ENCODE assay signal across 8 cellular contexts in the genomic region with DNA sequence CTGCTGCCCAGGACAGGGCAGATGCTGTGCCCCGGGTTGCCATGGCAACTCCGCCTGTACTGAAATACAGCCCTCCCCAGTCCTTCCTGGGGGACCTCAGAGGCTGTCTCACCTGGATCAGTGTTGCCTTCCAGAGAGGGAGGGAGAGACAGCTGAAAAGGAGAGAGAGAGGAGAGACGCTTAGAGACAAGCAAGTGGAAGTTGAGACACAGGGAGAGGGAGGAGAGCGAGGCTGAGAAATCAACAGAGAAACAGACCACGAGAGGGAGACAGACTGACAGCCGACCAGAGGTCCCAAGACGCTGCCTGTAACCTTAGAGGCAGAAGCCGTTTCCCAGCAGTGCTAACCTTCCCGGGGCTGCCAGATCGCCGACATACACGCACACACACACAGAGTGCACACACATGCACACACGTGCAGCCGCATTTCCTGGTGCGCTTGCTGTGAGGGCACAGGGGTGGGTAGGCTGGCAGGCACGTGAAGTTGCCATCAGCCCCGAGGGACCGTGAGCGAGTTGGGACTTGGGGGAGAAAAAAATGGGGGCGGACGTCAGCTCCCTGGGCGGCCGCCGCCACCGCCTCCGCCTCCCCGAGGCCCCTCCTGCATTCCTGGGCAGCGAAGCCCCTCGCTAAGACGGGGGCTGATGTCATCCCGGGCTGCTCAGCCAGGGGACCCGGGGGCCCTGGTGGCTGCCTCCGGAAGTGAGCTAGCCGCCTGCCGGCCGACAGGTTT.
DNase-seq lines count a peak whose midpoint lies in the region; ATAC-seq and TF ChIP-seq lines count a peak whose summit lies in the region.

No MANE protein-coding gene starts in this region.

- no peaks in the 10 kb centered on the region for H3K27me3 ChIP-seq in effector memory CD4-positive, alpha-beta T cell (replicated peaks; ENCODE audit: control insufficient read depth, insufficient read depth, low read length, poor library complexity, severe bottlenecking)

- DNase-seq in CD1c-positive myeloid dendritic cell (ENCODE audit: extremely low spot score) (peak; percentile 18), HFF-Myc (ENCODE audit: extremely low read depth, low read depth) (peak; percentile 42), NCI-H748 treated with DMSO at 0.1 percent for 48 hours (lab: John Stamatoyannopoulos, UW) (peak; percentile 27), lung microvascular endothelial cell (ENCODE audit: low read depth in 2 of 2) (peak; percentile 91)
- peak; percentile 1 to 8 for DNase-seq in activated CD8-positive, alpha-beta memory T cell treated with anti-CD3 and anti-CD28 coated beads for 4 hours (ENCODE audit: low read depth in 2 of 2)
- DNase-seq in effector memory CD4-positive, alpha-beta T cell, result peak in 2 of 3 donors; percentile 8 to 14
- peak; percentile 13 to 46 (median 26) for DNase-seq in stimulated activated CD4-positive, alpha-beta T cell treated with anti-CD3 and anti-CD28 coated beads, TNF-alpha, amount 100 ng/mL, for 24 hours (ENCODE audit: low read depth in 3 of 3)

- peaks cover 10% of the 10 kb centered on the region for H3K4me1 ChIP-seq in effector memory CD4-positive, alpha-beta T cell (ENCODE audit: control insufficient read depth, insufficient read depth, low read length, poor library complexity, severe bottlenecking)

- no peak for ATAC-seq in HG03571 (IDR thresholded peaks at IDR 0.05; ENCODE audit: unreplicated experiment)

- no peaks in the 10 kb centered on the region for H3K36me3 ChIP-seq in effector memory CD4-positive, alpha-beta T cell (ENCODE audit: control insufficient read depth, insufficient read depth, low read length)

- H3K4me3 ChIP-seq in HFF-Myc (replicated peaks; ENCODE audit: low read depth, low read length), result peak overlapping the region; percentile 43
- peak overlapping the region; percentile 69 for H3K4me3 ChIP-seq in effector memory CD4-positive, alpha-beta T cell (ENCODE audit: insufficient read depth, low read depth, low read length, poor library complexity, severe bottlenecking)

- TF ChIP-seq CTCF in HFF-Myc (IDR thresholded peaks at IDR 0.05; ENCODE audit: low read depth, low read length, missing control alignments), result peak; percentile 63

- no peaks in the 10 kb centered on the region for H3K9me3 ChIP-seq in effector memory CD4-positive, alpha-beta T cell (ENCODE audit: control insufficient read depth, low read length)

- H3K27ac ChIP-seq in effector memory CD4-positive, alpha-beta T cell (ENCODE audit: insufficient read depth, low read length, poor library complexity, severe bottlenecking), result peak overlapping the region; percentile 11

Comparison
In these comparisons a context has a peak if more than half of its experiments do, and no peak if none do; other contexts are left out.
1. DNase-seq: peak in every context shown above with its lines; median percentile 91 in lung microvascular endothelial cell; 42 in HFF-Myc; 27 in NCI-H748 treated with DMSO at 0.1 percent for 48 hours; 26 in stimulated activated CD4-positive, alpha-beta T cell treated with anti-CD3 and anti-CD28 coated beads, TNF-alpha, amount 100 ng/mL, for 24 hours; 18 in CD1c-positive myeloid dendritic cell; 11 in effector memory CD4-positive, alpha-beta T cell; 4 in activated CD8-positive, alpha-beta memory T cell treated with anti-CD3 and anti-CD28 coated beads for 4 hours.